In the genomic region with DNA sequence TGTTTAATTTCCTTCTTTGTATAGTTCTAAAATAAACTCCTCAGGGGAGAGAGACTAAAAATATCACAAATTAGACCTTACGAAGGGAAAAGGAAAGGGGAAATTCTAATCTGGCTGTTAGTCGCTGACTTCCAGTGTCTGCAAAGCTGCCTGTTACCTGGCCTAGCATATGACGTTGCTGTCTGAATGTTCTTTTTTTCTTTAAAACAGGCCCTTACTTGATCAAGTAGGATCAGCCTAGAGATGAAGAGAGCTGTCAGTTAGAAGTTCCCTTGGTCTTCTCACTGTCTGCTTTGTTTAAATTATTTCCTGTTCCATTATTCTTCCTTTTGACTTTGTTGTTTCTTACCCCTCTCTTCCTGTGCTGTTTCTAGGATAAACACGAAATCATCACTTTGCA, we compare ENCODE assay signal across 18 cellular contexts. TPM values are rescaled to one million over a fixed set of nuclear protein-coding genes. Genes with fewer than 3 reads are reported as not detected.
DNase-seq lines count a peak whose midpoint lies in the region; TF ChIP-seq lines count a peak whose summit lies in the region.
"Had no signal": no experiment of that assay in that cellular context is flagged by ENCODE, and none has a peak within 500 bp of the region (broad histone marks: within the 10 kb centered on the region; RNA-seq: fewer than 3 reads in every experiment).

No MANE protein-coding gene starts in this region.

- DNase-seq in activated effector memory CD4-positive, alpha-beta T cell treated with anti-CD3 and anti-CD28 coated beads, Interleukin-2, amount 50 U/mL, for 16 hours, result peak; percentile 62
- DNase-seq in activated effector memory CD4-positive, alpha-beta T cell treated with Interleukin-2 at 50 U/mL for 16 hours, result no peak
- no peak for DNase-seq in T-helper 2 cell treated with Interferon-gamma antibody and Interleukin-4, amounts not matched to agents 5 μg/mL and 100 μg/mL, for 36 hours (ENCODE audit: low spot score)
- DNase-seq in AML-193 (lab: John Stamatoyannopoulos, UW) (no peak), activated gamma-delta T cell (lab: John Stamatoyannopoulos, UW) (no peak), osteoblast (ENCODE audit: insufficient read length, low spot score, missing footprints) (no peak)
- DNase-seq: ACHN, head of caudate nucleus, Kasumi-1, left cardiac atrium, NCI-H1694, NCI-H510A, RPMI8226, T-helper 9 cell had no signal

- H3K27ac ChIP-seq in neutrophil (peak overlapping the region; percentile 57), osteoblast (ENCODE audit: low read depth, low read length) (no peak overlapping the region)

- H3K27ac Mint-ChIP-seq in T-helper 2 cell treated with Interferon-gamma antibody and Interleukin-4, amounts not matched to agents 5 μg/mL and 100 μg/mL, for 36 hours, result peak overlapping the region; percentile 85
- H3K27ac Mint-ChIP-seq: endodermal cell had no signal

- H3K9me3 ChIP-seq in endocrine pancreas (ENCODE audit: control insufficient read depth, low read length), result no peaks in the 10 kb centered on the region
- no peaks in the 10 kb centered on the region for H3K9me3 ChIP-seq in neutrophil
- H3K9me3 ChIP-seq in osteoblast (ENCODE audit: low read depth, low read length), result no peaks in the 10 kb centered on the region

- peaks cover 59% of the 10 kb centered on the region for H3K36me3 Mint-ChIP-seq in T-helper 2 cell treated with Interferon-gamma antibody and Interleukin-4, amounts not matched to agents 5 μg/mL and 100 μg/mL, for 36 hours (ENCODE audit: low read depth)

- H3K36me3 ChIP-seq in endocrine pancreas (ENCODE audit: control insufficient read depth, insufficient read depth, low read length) (no peaks in the 10 kb centered on the region), neutrophil (peaks cover 3% of the 10 kb centered on the region), osteoblast (ENCODE audit: insufficient read depth, low read length) (no peaks in the 10 kb centered on the region)

- peaks cover 79% of the 10 kb centered on the region for H3K4me1 Mint-ChIP-seq in T-helper 2 cell treated with Interferon-gamma antibody and Interleukin-4, amounts not matched to agents 5 μg/mL and 100 μg/mL, for 36 hours (ENCODE audit: low read depth)

- no peak overlapping the region for H2AFZ ChIP-seq in osteoblast (ENCODE audit: low read length)

- peaks cover 74% of the 10 kb centered on the region for H3K79me2 ChIP-seq in osteoblast (ENCODE audit: insufficient read depth, low read length)

- no peak overlapping the region for H3K9ac ChIP-seq in endocrine pancreas (ENCODE audit: control insufficient read depth, insufficient read depth, low read length)

- peak overlapping the region; percentile 32 for H3K4me3 ChIP-seq in endocrine pancreas (ENCODE audit: control insufficient read depth, insufficient read depth, low read length)
- H3K4me3 ChIP-seq in neutrophil (ENCODE audit: low read depth in 1 of 2, low read length in 1 of 2), result no peak overlapping the region
- H3K4me3 ChIP-seq in osteoblast (ENCODE audit: insufficient read depth, low read length), result no peak overlapping the region

- no peaks in the 10 kb centered on the region for H3K4me1 ChIP-seq in endocrine pancreas (ENCODE audit: control insufficient read depth, insufficient read depth, low read length)
- peaks cover 35 to 39% of the 10 kb centered on the region in 2 experiments for H3K4me1 ChIP-seq in neutrophil (ENCODE audit: control insufficient read depth in 1 of 2, insufficient read depth in 1 of 2, low read depth in 1 of 2, low read length in 1 of 2)
- no peaks in the 10 kb centered on the region for H3K4me1 ChIP-seq in osteoblast (ENCODE audit: insufficient read depth, low read length)

- H4K20me1 ChIP-seq in osteoblast (ENCODE audit: insufficient read depth, low read length), result peaks cover 40% of the 10 kb centered on the region

- no peak overlapping the region for H3K4me2 ChIP-seq in osteoblast (ENCODE audit: insufficient read depth, low read length)

- H3K9me3 Mint-ChIP-seq in T-helper 2 cell treated with Interferon-gamma antibody and Interleukin-4, amounts not matched to agents 5 μg/mL and 100 μg/mL, for 36 hours, result no peaks in the 10 kb centered on the region
- H3K9me3 Mint-ChIP-seq: endodermal cell had no signal

- H3K4me3 Mint-ChIP-seq in T-helper 2 cell treated with Interferon-gamma antibody and Interleukin-4, amounts not matched to agents 5 μg/mL and 100 μg/mL, for 36 hours, result peak overlapping the region; percentile 62
- H3K4me3 Mint-ChIP-seq: brain, endodermal cell had no signal

- H3K27me3 ChIP-seq in endocrine pancreas (ENCODE audit: control insufficient read depth, insufficient read depth, low read length), result no peaks in the 10 kb centered on the region
- H3K27me3 ChIP-seq in neutrophil, result no peaks in the 10 kb centered on the region
- no peaks in the 10 kb centered on the region for H3K27me3 ChIP-seq in osteoblast (ENCODE audit: insufficient read depth, low read length)

- no peaks in the 10 kb centered on the region for H3K27me3 Mint-ChIP-seq in T-helper 2 cell treated with Interferon-gamma antibody and Interleukin-4, amounts not matched to agents 5 μg/mL and 100 μg/mL, for 36 hours (ENCODE audit: low read depth)
- H3K27me3 Mint-ChIP-seq: brain had no signal

- TF ChIP-seq CTCF in neutrophil (IDR thresholded peaks at IDR 0.05) (no peak), osteoblast (IDR thresholded peaks at IDR 0.05; ENCODE audit: extremely low read depth, low read depth, low read length) (no peak)

RNA-seq across cellular contexts. Expression of a gene that starts 11.2 kb away (rescaled TPM):
- total RNA-seq in osteoblast, result 26.8 and 28.6 TPM in 2 replicates
